ENCODE assay signal across 1 cellular context in genomic region chr1:51044834-51045233, GRCh38.
TF ChIP-seq lines count a peak whose summit lies in the region.

No MANE protein-coding gene starts in this region.

TF ChIP-seq in IMR-90, 13 proteins besides CTCF, POLR2A, EP300 and RAD21 (continued from another document):
- no peak for TF ChIP-seq NFE2L2 (IDR thresholded peaks at IDR 0.05; ENCODE audit: low read depth, low read length)
- no peak for TF ChIP-seq MAZ (IDR thresholded peaks at IDR 0.05; ENCODE audit: borderline replicate concordance, low read depth, low read length)
- TF ChIP-seq MAFK (IDR thresholded peaks at IDR 0.05; ENCODE audit: low read depth, low read length) = no peak
- TF ChIP-seq CHD1 (IDR thresholded peaks at IDR 0.05; ENCODE audit: low read depth, low read length) = no peak
- no peak; the same call in 1 of the 2 replicates for TF ChIP-seq SMC3 (IDR thresholded peaks at IDR 0.05; ENCODE audit: low read depth, low read length)
- TF ChIP-seq ELK1 (IDR thresholded peaks at IDR 0.05; ENCODE audit: borderline replicate concordance, low read depth, low read length) = no peak
- no peak for TF ChIP-seq RCOR1 (IDR thresholded peaks at IDR 0.05; ENCODE audit: insufficient replicate concordance, low read length)
- TF ChIP-seq FOS (IDR thresholded peaks at IDR 0.05; ENCODE audit: low read depth, low read length) = no peak
- TF ChIP-seq MXI1 (IDR thresholded peaks at IDR 0.05; ENCODE audit: borderline replicate concordance, low read depth, low read length) = no peak
- no peak for TF ChIP-seq RFX5 (IDR thresholded peaks at IDR 0.05; ENCODE audit: low read depth, low read length)
- no peak for TF ChIP-seq BHLHE40 (IDR thresholded peaks at IDR 0.05; ENCODE audit: low read depth, low read length)
- TF ChIP-seq CEBPB (IDR thresholded peaks at IDR 0.05; ENCODE audit: low read depth, low read length) = no peak
